In genomic region chr10:27247037-27247436, GRCh38 we compare ENCODE assay signal across 22 cellular contexts.
"Had no signal": no experiment of that assay in that cellular context is flagged by ENCODE, and none has a peak within 500 bp of the region (broad histone marks: within the 10 kb centered on the region; RNA-seq: fewer than 3 reads in every experiment).

No MANE protein-coding gene starts in this region.

- H3K4me3 ChIP-seq: colonic mucosa, esophagus squamous epithelium, gastroesophageal sphincter, heart left ventricle, left lung, lower lobe of right lung, mucosa of descending colon had no signal

- H3K4me1 ChIP-seq: foreskin keratinocyte had no signal

- H3K27ac ChIP-seq: colonic mucosa, epithelial cell of prostate, esophagus squamous epithelium, foreskin keratinocyte, gastroesophageal sphincter, left lung, lower lobe of right lung had no signal

- FAIRE-seq: endometrium, frontal cortex, islet of Langerhans, keratinocyte had no signal

- H3K36me3 ChIP-seq: colonic mucosa, esophagus squamous epithelium, gastroesophageal sphincter, heart left ventricle, left lung, lower lobe of right lung had no signal

- H3K27me3 ChIP-seq: colonic mucosa, esophagus squamous epithelium, foreskin keratinocyte, gastroesophageal sphincter, heart left ventricle, left lung had no signal

- H3K9me3 ChIP-seq: colonic mucosa, esophagus squamous epithelium, gastroesophageal sphincter, heart left ventricle, left lung, lower lobe of right lung, mucosa of descending colon had no signal

- DNase-seq: colonic mucosa; cortex of kidney; effector CD8-positive, alpha-beta T cell; effector memory CD8-positive, alpha-beta T cell; endodermal cell; erythroblast; esophagus squamous epithelium; foreskin keratinocyte; heart left ventricle; hippocampal formation; left cardiac atrium; left lung; left ventricle myocardium superior; lower lobe of right lung; mesenchymal stem cell; mucosa of descending colon had no signal
